ENCODE assay signal across 20 cellular contexts in genomic region chr12:124126950-124127349, GRCh38.
DNase-seq lines count a peak whose midpoint lies in the region; ATAC-seq, FAIRE-seq and TF ChIP-seq lines count a peak whose summit lies in the region.
"Had no signal": no experiment of that assay in that cellular context is flagged by ENCODE, and none has a peak within 500 bp of the region (broad histone marks: within the 10 kb centered on the region; RNA-seq: fewer than 3 reads in every experiment).

No MANE protein-coding gene starts in this region.

- TF ChIP-seq CTCF in GM13976 (IDR thresholded peaks at IDR 0.05; ENCODE audit: borderline replicate concordance, control extremely low read depth, extremely low read depth, insufficient read depth, missing control alignments): no peak
- no peak for TF ChIP-seq CTCF in astrocyte (IDR thresholded peaks at IDR 0.05; ENCODE audit: insufficient read depth, low read depth, low read length)
- TF ChIP-seq CTCF in lower lobe of right lung (IDR thresholded peaks at IDR 0.05): no peak
- no peak for TF ChIP-seq CTCF in spleen (IDR thresholded peaks at IDR 0.05 in 8 of 11, conservative IDR thresholded peaks at IDR 0.05 in 3 of 11)

- no peaks in the 10 kb centered on the region for H3K36me3 Mint-ChIP-seq in astrocyte (ENCODE audit: low read depth, unreplicated experiment)
- H3K36me3 Mint-ChIP-seq: IgD-negative memory B cell; stimulated activated naive B cell treated with anti-CD40 and anti-IgM and Interleukin-4, amounts not matched to agents 10 μg/mL and 1 μg/mL and 100 μg/mL, for 72 hours had no signal

- 64 to 78% (median 66%) methylated on average over 8 of the region's 8 CpGs for WGBS in spleen, 5 donors

- H3K27ac ChIP-seq in astrocyte (ENCODE audit: low read depth, low read length) (no peak overlapping the region), lower lobe of right lung (no peak overlapping the region), spleen (no peak overlapping the region)
- H3K27ac ChIP-seq: pancreas had no signal

- no peak overlapping the region for H3K27ac Mint-ChIP-seq in astrocyte (ENCODE audit: unreplicated experiment)
- H3K27ac Mint-ChIP-seq: activated B cell treated with CpG ODN at 0.5 μM for 24 hours; stimulated activated naive B cell treated with anti-CD40 and anti-IgM and Interleukin-4, amounts not matched to agents 10 μg/mL and 1 μg/mL and 100 μg/mL, for 72 hours; T-helper 1 cell treated with Interleukin-12 subunit alpha and Interleukin-12 subunit beta and Interleukin-4 antibody, amounts not matched to agents 30 μg/mL and 1 μg/mL, for 36 hours had no signal

- in situ Hi-C loops in GM13976 (cut with MboI; ENCODE audit: low sequenced_read_pairs, unreplicated experiment): no loop called here

- TF ChIP-seq POLR2A in spleen (IDR thresholded peaks at IDR 0.05): no peak

- no peak overlapping the region for H3K4me2 ChIP-seq in astrocyte (ENCODE audit: low read length)
- H3K4me2 ChIP-seq: smooth muscle cell had no signal

- H3K9me3 ChIP-seq in astrocyte (ENCODE audit: insufficient read depth, low read depth, low read length) (no peaks in the 10 kb centered on the region), lower lobe of right lung (no peaks in the 10 kb centered on the region), spleen (no peaks in the 10 kb centered on the region)
- H3K9me3 ChIP-seq: pancreas had no signal

- intact Hi-C loops in lower lobe of right lung (cut with DNase I) (no loop called here), spleen (cut with DNase I; ENCODE audit: low total_unique reads) (no loop called here), Right ventricle myocardium superior (cut with DNase I) (no loop called here)

- H3K4me1 ChIP-seq in astrocyte (ENCODE audit: insufficient read depth, low read length) (no peaks in the 10 kb centered on the region), lower lobe of right lung (no peaks in the 10 kb centered on the region), spleen (no peaks in the 10 kb centered on the region)
- H3K4me1 ChIP-seq: pancreas had no signal

- peaks cover 10% of the 10 kb centered on the region for H3K4me1 Mint-ChIP-seq in astrocyte (ENCODE audit: low read depth, unreplicated experiment)
- H3K4me1 Mint-ChIP-seq: activated B cell treated with CpG ODN at 0.5 μM for 24 hours; stimulated activated naive B cell treated with anti-CD40 and anti-IgM and Interleukin-4, amounts not matched to agents 10 μg/mL and 1 μg/mL and 100 μg/mL, for 72 hours had no signal

- no peaks in the 10 kb centered on the region for H3K36me3 ChIP-seq in astrocyte (ENCODE audit: insufficient read depth, low read length)
- no peaks in the 10 kb centered on the region for H3K36me3 ChIP-seq in lower lobe of right lung
- no peaks in the 10 kb centered on the region for H3K36me3 ChIP-seq in spleen
- H3K36me3 ChIP-seq: pancreas had no signal

- DNase-seq in GM13976 (ENCODE audit: low spot score): peak; percentile 48
- DNase-seq in astrocyte (ENCODE audit: low read depth): peak; percentile 32
- DNase-seq in lower lobe of right lung: no peak
- no peak for DNase-seq in spleen
- DNase-seq in EL: no peak
- no peak for DNase-seq in Right ventricle myocardium superior
- DNase-seq: activated B cell treated with CpG ODN at 0.5 μM for 24 hours; activated effector memory CD4-positive, alpha-beta T cell treated with anti-CD3 and anti-CD28 coated beads, Interleukin-2, amount 50 U/mL, for 16 hours; anterior cingulate cortex; foreskin melanocyte; left ventricle myocardium superior; NCI-H1048; pancreas; stimulated activated naive B cell treated with anti-CD40 and anti-IgM and Interleukin-4, amounts not matched to agents 10 μg/mL and 1 μg/mL and 100 μg/mL, for 72 hours had no signal

- H3K79me2 ChIP-seq in astrocyte (ENCODE audit: insufficient read depth, low read length): no peaks in the 10 kb centered on the region

- no peak overlapping the region for H2AFZ ChIP-seq in astrocyte (ENCODE audit: low read depth, low read length)

- no peaks in the 10 kb centered on the region for H4K20me1 ChIP-seq in astrocyte (ENCODE audit: insufficient read depth, low read length)

- no peak overlapping the region for H3K4me3 ChIP-seq in astrocyte (ENCODE audit: insufficient read depth, low read depth, low read length)
- H3K4me3 ChIP-seq in lower lobe of right lung: no peak overlapping the region
- no peak overlapping the region for H3K4me3 ChIP-seq in spleen
- H3K4me3 ChIP-seq: pancreas, smooth muscle cell had no signal

- no peak overlapping the region for H3K4me3 Mint-ChIP-seq in astrocyte (ENCODE audit: unreplicated experiment)
- H3K4me3 Mint-ChIP-seq: activated B cell treated with CpG ODN at 0.5 μM for 24 hours; stimulated activated naive B cell treated with anti-CD40 and anti-IgM and Interleukin-4, amounts not matched to agents 10 μg/mL and 1 μg/mL and 100 μg/mL, for 72 hours; T-helper 1 cell treated with Interleukin-12 subunit alpha and Interleukin-12 subunit beta and Interleukin-4 antibody, amounts not matched to agents 30 μg/mL and 1 μg/mL, for 36 hours had no signal

- H3K9me3 Mint-ChIP-seq in astrocyte (ENCODE audit: unreplicated experiment): peaks cover 3% of the 10 kb centered on the region
- H3K9me3 Mint-ChIP-seq: activated B cell treated with CpG ODN at 0.5 μM for 24 hours; stimulated activated naive B cell treated with anti-CD40 and anti-IgM and Interleukin-4, amounts not matched to agents 10 μg/mL and 1 μg/mL and 100 μg/mL, for 72 hours; T-helper 1 cell treated with Interleukin-12 subunit alpha and Interleukin-12 subunit beta and Interleukin-4 antibody, amounts not matched to agents 30 μg/mL and 1 μg/mL, for 36 hours had no signal

- ATAC-seq in GM19438 (IDR thresholded peaks at IDR 0.05; ENCODE audit: low read depth, unreplicated experiment) (peak; percentile 47), HG02981 (IDR thresholded peaks at IDR 0.05; ENCODE audit: unreplicated experiment) (peak; percentile 43), lower lobe of right lung (no peak), Right ventricle myocardium superior (ENCODE audit: poor library complexity) (no peak)
- ATAC-seq: left ventricle myocardium superior; pancreas; stimulated activated naive B cell treated with anti-CD40 and anti-IgM and Interleukin-4, amounts not matched to agents 10 μg/mL and 1 μg/mL and 100 μg/mL, for 72 hours had no signal

- FAIRE-seq in astrocyte (lab: Jason Lieb, UNC): no peak
- FAIRE-seq: endometrium, pancreas had no signal

- no peak overlapping the region for H3K9ac ChIP-seq in astrocyte (ENCODE audit: low read length)

- peaks cover 19% of the 10 kb centered on the region for H3K27me3 Mint-ChIP-seq in astrocyte (ENCODE audit: low read depth, unreplicated experiment)

- peaks cover 8% of the 10 kb centered on the region for H3K27me3 ChIP-seq in astrocyte (ENCODE audit: insufficient read depth, low read length)
- H3K27me3 ChIP-seq in lower lobe of right lung (ENCODE audit: low read depth): no peaks in the 10 kb centered on the region
- H3K27me3 ChIP-seq in spleen (replicated peaks in 1 of 7): peaks cover 0 to 27% (median 0%) of the 10 kb centered on the region in 7 donors
- H3K27me3 ChIP-seq: pancreas had no signal

Comparison
In these comparisons a context has a peak if more than half of its experiments do, and no peak if none do; other contexts are left out.
1. DNase-seq: peak in GM13976 (single experiment) and astrocyte (single experiment); none in lower lobe of right lung (single experiment), spleen (single experiment), EL (single experiment) and Right ventricle myocardium superior (single experiment).
2. ATAC-seq: peak in GM19438 (single experiment) and HG02981 (single experiment); none in lower lobe of right lung (0 of 2) and Right ventricle myocardium superior (single experiment).